9 cellular contexts compared by ENCODE assay signal in genomic region chr13:73708393-73708985, GRCh38.
DNase-seq lines count a peak whose midpoint lies in the region; ATAC-seq and TF ChIP-seq lines count a peak whose summit lies in the region.
"Had no signal": no experiment of that assay in that cellular context is flagged by ENCODE, and none has a peak within 500 bp of the region (broad histone marks: within the 10 kb centered on the region; RNA-seq: fewer than 3 reads in every experiment).

No MANE protein-coding gene starts in this region.

- H3K36me3 Mint-ChIP-seq in endothelial cell (ENCODE audit: low read depth, unreplicated experiment), result peaks cover 5% of the 10 kb centered on the region

- DNase-seq in COR-L47 (lab: John Stamatoyannopoulos, UW) (peak; percentile 70), NCI-H2171 (lab: John Stamatoyannopoulos, UW) (peak; percentile 41), endothelial cell (ENCODE audit: low spot score) (peak; percentile 51), myocyte (ENCODE audit: low read depth) (peak; percentile 78), transverse colon (peak; percentile 59)

- H3K27ac ChIP-seq in transverse colon, result no peak overlapping the region

- H3K4me1 Mint-ChIP-seq in endothelial cell (ENCODE audit: unreplicated experiment), result no peaks in the 10 kb centered on the region

- H3K4me3 ChIP-seq in transverse colon, result no peak overlapping the region

- no peak overlapping the region for H3K27ac Mint-ChIP-seq in endothelial cell (ENCODE audit: unreplicated experiment)
- H3K27ac Mint-ChIP-seq: activated naive CD4-positive, alpha-beta T cell treated with anti-CD3 and anti-CD28 coated beads, Interleukin-2, amount 50 U/mL, for 24 hours had no signal

- H3K27me3 ChIP-seq in transverse colon, result no peaks in the 10 kb centered on the region

- no peak for TF ChIP-seq EP300 in transverse colon (IDR thresholded peaks at IDR 0.05; ENCODE audit: low read depth)

- H3K9me3 Mint-ChIP-seq in endothelial cell (ENCODE audit: unreplicated experiment), result no peaks in the 10 kb centered on the region
- H3K9me3 Mint-ChIP-seq: activated naive CD4-positive, alpha-beta T cell treated with anti-CD3 and anti-CD28 coated beads, Interleukin-2, amount 50 U/mL, for 24 hours had no signal

- no peak for TF ChIP-seq POLR2A in transverse colon (IDR thresholded peaks at IDR 0.05)

- peak; percentile 71 for TF ChIP-seq CTCF in endothelial cell (IDR thresholded peaks at IDR 0.05; ENCODE audit: unreplicated experiment)
- peak; percentile 66 to 89 (median 76) for TF ChIP-seq CTCF in transverse colon (IDR thresholded peaks at IDR 0.05)

- 13 to 15% methylated on average over 1 of the region's 1 CpG for WGBS in transverse colon (ENCODE audit: low coverage in 1 of 2), 2 donors

- H3K4me1 ChIP-seq in transverse colon, result peaks cover 0 to 11% (median 2%) of the 10 kb centered on the region in 4 donors

- intact Hi-C loops in transverse colon (cut with DNase I; ENCODE audit: low total_unique reads), result no loop called here

- no peaks in the 10 kb centered on the region for H3K36me3 ChIP-seq in transverse colon

- H3K9me3 ChIP-seq in transverse colon, result no peaks in the 10 kb centered on the region

- ATAC-seq in GM19035 (IDR thresholded peaks at IDR 0.05; ENCODE audit: unreplicated experiment) (peak; percentile 91), HG03139 (IDR thresholded peaks at IDR 0.05; ENCODE audit: unreplicated experiment) (peak; percentile 91)
- peak; percentile 89 to 94 for ATAC-seq in activated CD4-positive, CD25-positive, alpha-beta regulatory T cell treated with anti-CD3 and anti-CD28 coated beads, Interleukin-2, amount 50 U/mL, for 24 hours

- in situ Hi-C loops in transverse colon (cut with MboI; ENCODE audit: low pct_ligation_motif_present in 1 of 4, low pct_unique_long_range_greater_than_20kb in 1 of 4, low sequenced_read_pairs in 3 of 4), result loop anchor here (10.0 to 25.0 kb wide), 7 partner anchors 644 to 904 kb away; partner anchors contain the start of gene KLF5 (in 2 of the 4)

- no peak overlapping the region for H3K4me3 Mint-ChIP-seq in endothelial cell (ENCODE audit: unreplicated experiment)
- H3K4me3 Mint-ChIP-seq: activated naive CD4-positive, alpha-beta T cell treated with anti-CD3 and anti-CD28 coated beads, Interleukin-2, amount 50 U/mL, for 24 hours had no signal

- H3K27me3 Mint-ChIP-seq in endothelial cell (ENCODE audit: unreplicated experiment), result no peaks in the 10 kb centered on the region
- H3K27me3 Mint-ChIP-seq: activated naive CD4-positive, alpha-beta T cell treated with anti-CD3 and anti-CD28 coated beads, Interleukin-2, amount 50 U/mL, for 24 hours had no signal
